30 cellular contexts compared by ENCODE assay signal in genomic region chr9:114981095-114981494, GRCh38. TPM values are rescaled to one million over a fixed set of nuclear protein-coding genes. Genes with fewer than 3 reads are reported as not detected.
DNase-seq lines count a peak whose midpoint lies in the region; ATAC-seq and TF ChIP-seq lines count a peak whose summit lies in the region.
"Had no signal": no experiment of that assay in that cellular context is flagged by ENCODE, and none has a peak within 500 bp of the region (broad histone marks: within the 10 kb centered on the region; RNA-seq: fewer than 3 reads in every experiment).

No MANE protein-coding gene starts in this region.

- H3K9me3 ChIP-seq in PC-3 (ENCODE audit: low read length): no peaks in the 10 kb centered on the region
- H3K9me3 ChIP-seq: gastrocnemius medialis, ovary, right atrium auricular region had no signal

- peak overlapping the region; percentile 33 for H3K4me2 ChIP-seq in PC-3 (ENCODE audit: low read length)

- in situ Hi-C loops in brain microvascular endothelial cell (cut with HindIII; ENCODE audit: low pct_ligation_motif_present, low sequenced_read_pairs): no loop called here

- H3K4me3 ChIP-seq in PC-3 (ENCODE audit: low read length) (no peak overlapping the region), brain microvascular endothelial cell (ENCODE audit: low read depth, low read length) (no peak overlapping the region)
- H3K4me3 ChIP-seq: gastrocnemius medialis, ovary, right atrium auricular region had no signal

- H3K4me1 ChIP-seq in PC-3 (ENCODE audit: insufficient read depth, low read length): peaks cover 16% of the 10 kb centered on the region
- H3K4me1 ChIP-seq: gastrocnemius medialis, right atrium auricular region had no signal

- CTCF ChIA-PET in PC-3 (lab: Charles Lee): no interaction called here
- CTCF ChIA-PET in activated CD8-positive, alpha-beta T cell treated with anti-CD3 and anti-CD28 coated beads, Interleukin-2, amount 10 ng/mL, durations not matched to agents 7 days and 5 days (lab: Charles Lee): interaction anchor here (1.0 to 3.1 kb wide), 4 partner anchors 9 to 239 kb away, joined by 3 to 9 read pairs (median 3); no protein-coding TSS in a partner anchor

- H3K36me3 ChIP-seq in PC-3 (ENCODE audit: low read depth, low read length): no peaks in the 10 kb centered on the region
- H3K36me3 ChIP-seq in brain microvascular endothelial cell (replicated peaks): no peaks in the 10 kb centered on the region
- H3K36me3 ChIP-seq: gastrocnemius medialis, ovary, right atrium auricular region had no signal

- H3K27ac ChIP-seq in PC-3 (ENCODE audit: low read length) (peak overlapping the region; percentile 66), brain microvascular endothelial cell (no peak overlapping the region)
- H3K27ac ChIP-seq: C4-2B, gastrocnemius medialis, ovary, right atrium auricular region had no signal

- peak; percentile 88 for ATAC-seq in PC-3
- no peak for ATAC-seq in activated CD8-positive, alpha-beta T cell treated with anti-CD3 and anti-CD28 coated beads, Interleukin-2, amount 10 ng/mL, durations not matched to agents 7 days and 5 days
- ATAC-seq: gastrocnemius medialis; natural killer cell; stimulated activated naive B cell treated with anti-CD40 and anti-IgM and Interleukin-4, amounts not matched to agents 10 μg/mL and 1 μg/mL and 100 μg/mL, for 72 hours had no signal

- H3K9me3 Mint-ChIP-seq in activated CD8-positive, alpha-beta T cell treated with anti-CD3 and anti-CD28 coated beads, Interleukin-2, amount 10 ng/mL, durations not matched to agents 7 days and 5 days (ENCODE audit: insufficient read depth): peaks cover 9% of the 10 kb centered on the region
- H3K9me3 Mint-ChIP-seq: activated CD4-positive, alpha-beta memory T cell treated with anti-CD3 and anti-CD28 coated beads for 36 hours; natural killer cell had no signal

- no peaks in the 10 kb centered on the region for H3K27me3 ChIP-seq in PC-3 (ENCODE audit: low read length)
- no peaks in the 10 kb centered on the region for H3K27me3 ChIP-seq in brain microvascular endothelial cell (replicated peaks)
- H3K27me3 ChIP-seq: gastrocnemius medialis, ovary, right atrium auricular region had no signal

- H4K20me1 ChIP-seq in PC-3 (ENCODE audit: low read length): no peaks in the 10 kb centered on the region

- BruUV-seq in PC-3 (replicated peaks; lab: Mats Ljungman, UMichigan): no TSS peak

- no peak overlapping the region for H3K4me3 Mint-ChIP-seq in activated CD8-positive, alpha-beta T cell treated with anti-CD3 and anti-CD28 coated beads, Interleukin-2, amount 10 ng/mL, durations not matched to agents 7 days and 5 days
- H3K4me3 Mint-ChIP-seq: activated CD4-positive, alpha-beta memory T cell treated with anti-CD3 and anti-CD28 coated beads for 36 hours; natural killer cell; stimulated activated naive B cell treated with anti-CD40 and anti-IgM and Interleukin-4, amounts not matched to agents 10 μg/mL and 1 μg/mL and 100 μg/mL, for 72 hours had no signal

- peaks cover 5% of the 10 kb centered on the region for H3K27me3 Mint-ChIP-seq in activated CD8-positive, alpha-beta T cell treated with anti-CD3 and anti-CD28 coated beads, Interleukin-2, amount 10 ng/mL, durations not matched to agents 7 days and 5 days (ENCODE audit: low read depth)

- H3F3A ChIP-seq in PC-3 (ENCODE audit: low read length, unreplicated experiment): no peaks in the 10 kb centered on the region

- H2AFZ ChIP-seq in PC-3 (ENCODE audit: low read length): peak overlapping the region; percentile 31; the same call in 1 of the 2 replicates

- TF ChIP-seq CTCF in PC-3 (conservative IDR thresholded peaks at IDR 0.05; ENCODE audit: low read depth, low read length): no peak
- TF ChIP-seq CTCF in brain microvascular endothelial cell (IDR thresholded peaks at IDR 0.05; ENCODE audit: low read depth, low read length, missing control alignments): no peak

- DNase-seq in A172 (ENCODE audit: low spot score) (peak; percentile 74), ELR (ENCODE audit: low read depth) (peak; percentile 57), PC-3 (peak; percentile 84), hepatic stellate cell (ENCODE audit: low spot score) (peak; percentile 5), SW480 (ENCODE audit: low spot score) (no peak), DMS53 (lab: John Stamatoyannopoulos, UW) (no peak), brain microvascular endothelial cell (no peak)
- DNase-seq in activated CD8-positive, alpha-beta T cell treated with anti-CD3 and anti-CD28 coated beads, Interleukin-2, amount 10 ng/mL, durations not matched to agents 7 days and 5 days: no peak
- DNase-seq: activated CD4-positive, alpha-beta memory T cell treated with anti-CD3 and anti-CD28 coated beads for 36 hours; activated CD4-positive, CD25-positive, alpha-beta regulatory T cell; activated effector memory CD4-positive, alpha-beta T cell treated with anti-CD3 and anti-CD28 coated beads, Interleukin-2, amount 50 U/mL, for 16 hours; effector CD8-positive, alpha-beta T cell; gastrocnemius medialis; hypothalamus; midbrain; natural killer cell; NCI-H1092; NCI-H1930; NCI-H2227 treated with DMSO at 0.1 percent for 48 hours; OCI-M1; ovary; Right ventricle myocardium superior; stimulated activated CD4-positive, alpha-beta T cell treated with anti-CD3 and anti-CD28 coated beads, Interleukin-12 subunit alpha, Interleukin-12 subunit beta, amount 100 ng/mL, for 4 hours; stimulated activated CD4-positive, alpha-beta T cell treated with anti-CD3 and anti-CD28 coated beads, Interleukin-4, amount 100 ng/mL, for 24 hours; stimulated activated naive B cell treated with anti-CD40 and anti-IgM and Interleukin-4, amounts not matched to agents 10 μg/mL and 1 μg/mL and 100 μg/mL, for 72 hours; T-helper 9 cell had no signal

- 0 out of 2 replicates have a peak overlapping the region, but pooled peaks have one; percentile 11 for H3K9ac ChIP-seq in PC-3 (ENCODE audit: low read length)

- no peaks in the 10 kb centered on the region for H3K9me2 ChIP-seq in PC-3 (replicated peaks; ENCODE audit: low read length)

- intact Hi-C loops in PC-3 (cut with micrococcal nuclease): no loop called here

- H3K79me2 ChIP-seq in PC-3 (ENCODE audit: low read length): no peaks in the 10 kb centered on the region

- peaks cover 14% of the 10 kb centered on the region for H3K36me3 Mint-ChIP-seq in activated CD8-positive, alpha-beta T cell treated with anti-CD3 and anti-CD28 coated beads, Interleukin-2, amount 10 ng/mL, durations not matched to agents 7 days and 5 days (ENCODE audit: low read depth)
- H3K36me3 Mint-ChIP-seq: activated CD4-positive, alpha-beta memory T cell treated with anti-CD3 and anti-CD28 coated beads for 36 hours; natural killer cell; stimulated activated naive B cell treated with anti-CD40 and anti-IgM and Interleukin-4, amounts not matched to agents 10 μg/mL and 1 μg/mL and 100 μg/mL, for 72 hours had no signal

- POLR2A ChIA-PET in PC-3 (lab: Charles Lee; ENCODE audit: unreplicated experiment): no interaction called here
- POLR2A ChIA-PET in activated CD8-positive, alpha-beta T cell treated with anti-CD3 and anti-CD28 coated beads, Interleukin-2, amount 10 ng/mL, durations not matched to agents 7 days and 5 days (lab: Charles Lee): no interaction called here

- no peaks in the 10 kb centered on the region for H3K4me1 Mint-ChIP-seq in activated CD8-positive, alpha-beta T cell treated with anti-CD3 and anti-CD28 coated beads, Interleukin-2, amount 10 ng/mL, durations not matched to agents 7 days and 5 days (ENCODE audit: low read depth)
- H3K4me1 Mint-ChIP-seq: natural killer cell; stimulated activated naive B cell treated with anti-CD40 and anti-IgM and Interleukin-4, amounts not matched to agents 10 μg/mL and 1 μg/mL and 100 μg/mL, for 72 hours had no signal

- no peak overlapping the region for H3K27ac Mint-ChIP-seq in activated CD8-positive, alpha-beta T cell treated with anti-CD3 and anti-CD28 coated beads, Interleukin-2, amount 10 ng/mL, durations not matched to agents 7 days and 5 days
- H3K27ac Mint-ChIP-seq: activated CD4-positive, alpha-beta memory T cell treated with anti-CD3 and anti-CD28 coated beads for 36 hours; natural killer cell; stimulated activated naive B cell treated with anti-CD40 and anti-IgM and Interleukin-4, amounts not matched to agents 10 μg/mL and 1 μg/mL and 100 μg/mL, for 72 hours had no signal

RNA-seq across cellular contexts. Expression of gene TNFSF8, which starts 50.7 kb away (rescaled TPM):
- not detected in 2 replicates for total RNA-seq in A172 (2014; rRNA removed; shearing (Covaris generic))
- not detected in 2 replicates for total RNA-seq in PC-3 (2014; rRNA removed)
- total RNA-seq in activated CD8-positive, alpha-beta T cell treated with anti-CD3 and anti-CD28 coated beads, Interleukin-2, amount 10 ng/mL, durations not matched to agents 7 days and 5 days: 10 to 100 TPM; 52.6 to 55.3 TPM
- total RNA-seq: G401, HT-29 had no signal

Comparison
In these comparisons a context has a peak if more than half of its experiments do, and no peak if none do; other contexts are left out.
1. DNase-seq: peak in A172 (single experiment), ELR (single experiment), PC-3 (single experiment) and hepatic stellate cell (single experiment); none in SW480 (single experiment), activated CD8-positive, alpha-beta T cell treated with anti-CD3 and anti-CD28 coated beads, Interleukin-2, amount 10 ng/mL, durations not matched to agents 7 days and 5 days (single experiment), DMS53 (single experiment) and brain microvascular endothelial cell (single experiment).
2. RNA of gene TNFSF8, which starts 50.7 kb away (total RNA-seq): 52.6 to 55.3 TPM in activated CD8-positive, alpha-beta T cell treated with anti-CD3 and anti-CD28 coated beads, Interleukin-2, amount 10 ng/mL, durations not matched to agents 7 days and 5 days; not detected in A172 and not detected in PC-3; every median in the first group is over 10 times any median in the second.